ENCODE assay signal across 8 cellular contexts in genomic region chr2:9770308-9771100, GRCh38.
A peak's percentile ranks its signal among the peaks of the same experiment; 100 is the strongest.
DNase-seq lines count a peak whose midpoint lies in the region; ATAC-seq and TF ChIP-seq lines count a peak whose summit lies in the region.

No MANE protein-coding gene starts in this region.

- ATAC-seq in Right ventricle myocardium inferior: peak; percentile 56
- ATAC-seq in HG03280 (IDR thresholded peaks at IDR 0.05; ENCODE audit: unreplicated experiment): no peak

- no peaks in the 10 kb centered on the region for H3K36me3 ChIP-seq in kidney epithelial cell (ENCODE audit: control insufficient read depth, insufficient read depth, low read length)

- DNase-seq in Right ventricle myocardium inferior (ENCODE audit: missing footprints) (peak; percentile 80), cardiac septum (ENCODE audit: low spot score) (no peak), NCI-H187 (lab: John Stamatoyannopoulos, UW) (peak; percentile 62 to 82), UCSD-AML1 (lab: John Stamatoyannopoulos, UW; ENCODE audit: unreplicated experiment) (peak; percentile 38), cerebellum (ENCODE audit: low spot score) (peak; percentile 72), kidney epithelial cell (ENCODE audit: low read depth) (no peak)
- peak; percentile 55 for DNase-seq in stimulated activated CD4-positive, alpha-beta T cell treated with anti-CD3 and anti-CD28 coated beads, Interleukin-4, amount 100 ng/mL, for 24 hours

- TF ChIP-seq CTCF in kidney epithelial cell (IDR thresholded peaks at IDR 0.05; ENCODE audit: insufficient read depth, low read length, poor library complexity, severe bottlenecking): peak; percentile 77

- peaks cover 2% of the 10 kb centered on the region for H3K27me3 ChIP-seq in kidney epithelial cell (ENCODE audit: control insufficient read depth, insufficient read depth, low read length)

- H3K4me3 ChIP-seq in kidney epithelial cell (ENCODE audit: low read depth, low read length): no peak overlapping the region

- intact Hi-C loops in Right ventricle myocardium inferior (cut with DNase I) (loop anchor here (10.0 kb wide), 1 partner anchor 216 kb away; the partner anchor contains the start of gene ADAM17), cardiac septum (cut with DNase I) (loop anchor here (5.0 kb wide), 1 partner anchor 213 kb away; the partner anchor contains the start of gene ADAM17)

Comparison
In these comparisons a context has a peak if more than half of its experiments do, and no peak if none do; other contexts are left out.
1. DNase-seq: peak in Right ventricle myocardium inferior (single experiment), NCI-H187 (2 of 2), UCSD-AML1 (single experiment), cerebellum (single experiment) and stimulated activated CD4-positive, alpha-beta T cell treated with anti-CD3 and anti-CD28 coated beads, Interleukin-4, amount 100 ng/mL, for 24 hours (single experiment); none in cardiac septum (single experiment) and kidney epithelial cell (single experiment).